In genomic region chr2:26764906-26765305, GRCh38 we compare ENCODE assay signal across 1 cellular context.
TF ChIP-seq lines count a peak whose summit lies in the region.

No MANE protein-coding gene starts in this region.

TF ChIP-seq in A549, 52 proteins besides CTCF, POLR2A, EP300 and RAD21 (continued from another document):
- TF ChIP-seq ZSCAN20 (CRISPR knock-in tag; IDR thresholded peaks at IDR 0.05) (no peak), CBX8 (IDR thresholded peaks at IDR 0.05) (no peak), BHLHE40 (IDR thresholded peaks at IDR 0.05; ENCODE audit: low read depth, low read length) (no peak)
TF ChIP-seq in A549: peak in this region for 0.
